12 cellular contexts compared by ENCODE assay signal in the genomic region with DNA sequence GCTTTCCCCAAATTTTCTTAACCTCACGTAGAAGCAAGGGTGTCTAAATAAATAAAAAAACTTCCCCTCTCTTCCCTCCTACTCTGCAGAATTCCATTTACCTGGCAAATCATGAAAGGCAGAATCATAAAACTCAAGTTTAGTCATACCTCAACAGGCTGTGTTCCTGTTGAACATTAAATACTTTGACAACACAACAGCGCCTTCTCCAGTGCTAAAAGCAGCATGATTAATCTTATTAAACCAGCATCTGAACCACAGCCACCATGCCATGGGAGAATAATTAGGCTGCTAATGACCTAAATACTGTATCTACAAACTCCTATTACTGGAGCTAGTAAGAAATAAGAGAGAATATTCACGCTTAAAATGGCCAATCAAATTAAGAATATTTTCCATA.
DNase-seq lines count a peak whose midpoint lies in the region; ATAC-seq and TF ChIP-seq lines count a peak whose summit lies in the region.
"Had no signal": no experiment of that assay in that cellular context is flagged by ENCODE, and none has a peak within 500 bp of the region (broad histone marks: within the 10 kb centered on the region; RNA-seq: fewer than 3 reads in every experiment).

No MANE protein-coding gene starts in this region.

- intact Hi-C loops in heart left ventricle (cut with DNase I) (loop anchor here in 2 of 10 donors (5.0 to 10.0 kb wide), 3 partner anchors 96 to 324 kb away; no protein-coding TSS in a partner anchor), left ventricle myocardium superior (cut with micrococcal nuclease) (loop anchor here (10.0 kb wide), 2 partner anchors 64 to 114 kb away; no protein-coding TSS in a partner anchor)

- TF ChIP-seq POLR2A in heart left ventricle (IDR thresholded peaks at IDR 0.05), result no peak

- H3K9me3 ChIP-seq in heart left ventricle (no peaks in the 10 kb centered on the region), RWPE2 (ENCODE audit: severe bottlenecking) (no peaks in the 10 kb centered on the region)

- H3K4me1 ChIP-seq in heart left ventricle (peaks cover 0 to 44% (median 13%) of the 10 kb centered on the region in 12 donors), RWPE2 (ENCODE audit: insufficient read depth, poor library complexity, severe bottlenecking) (peaks cover 35% of the 10 kb centered on the region), foreskin keratinocyte (peaks cover 24% of the 10 kb centered on the region)

- ATAC-seq in heart left ventricle, result peak in 2 of 4 donors; percentile 20 to 30
- no peak for ATAC-seq in left ventricle myocardium superior
- peak; percentile 49; the same call in 2 of the 3 replicates for ATAC-seq in RWPE2 (ENCODE audit: low read depth)
- ATAC-seq in foreskin keratinocyte, result peak; percentile 55
- ATAC-seq: K562 had no signal

- H3K27me3 ChIP-seq in heart left ventricle, result no peaks in the 10 kb centered on the region
- H3K27me3 ChIP-seq in RWPE2 (ENCODE audit: insufficient read depth, poor library complexity, severe bottlenecking), result no peaks in the 10 kb centered on the region
- no peaks in the 10 kb centered on the region for H3K27me3 ChIP-seq in foreskin keratinocyte

- TF ChIP-seq CTCF in heart left ventricle (IDR thresholded peaks at IDR 0.05) (peak in 4 of 12 donors; percentile 6 to 24 (median 20)), RWPE2 (IDR thresholded peaks at IDR 0.05; ENCODE audit: poor library complexity, severe bottlenecking) (peak; percentile 54), foreskin keratinocyte (conservative IDR thresholded peaks at IDR 0.05) (peak; percentile 76), retinal pigment epithelial cell (conservative IDR thresholded peaks at IDR 0.05; ENCODE audit: low read depth, low read length) (peak; percentile 39)

- H3K36me3 ChIP-seq in heart left ventricle (no peaks in the 10 kb centered on the region), RWPE2 (ENCODE audit: low read depth) (no peaks in the 10 kb centered on the region)

- H3K4me3 ChIP-seq in heart left ventricle (no peak overlapping the region), RWPE2 (ENCODE audit: severe bottlenecking) (no peak overlapping the region), retinal pigment epithelial cell (ENCODE audit: low read length) (no peak overlapping the region)
- H3K4me3 ChIP-seq: K562 had no signal

- 40 to 53% (median 51%) methylated on average over 3 of the region's 3 CpGs for WGBS in heart left ventricle, 4 donors

- DNase-seq in heart left ventricle, result no peak
- DNase-seq in left ventricle myocardium superior, result no peak
- DNase-seq in RWPE2 (ENCODE audit: low spot score), result no peak
- peak in 1 of 2 donors; percentile 48 for DNase-seq in foreskin keratinocyte
- DNase-seq in retinal pigment epithelial cell (ENCODE audit: low read depth), result peak; percentile 56
- DNase-seq in activated effector memory CD4-positive, alpha-beta T cell treated with anti-CD3 and anti-CD28 coated beads, Interleukin-2, amount 50 U/mL, for 16 hours, result no peak
- DNase-seq in LoVo (ENCODE audit: low spot score), result no peak
- no peak for DNase-seq in pons (ENCODE audit: low spot score)
- DNase-seq: activated naive CD8-positive, alpha-beta T cell treated with anti-CD3 and anti-CD28 coated beads, Interleukin-2, amount 10 ng/mL, durations not matched to agents 7 days and 5 days; NCI-H2081 treated with DMSO at 0.1 percent for 48 hours had no signal

- H3K27ac ChIP-seq in heart left ventricle (peak overlapping the region in 10 of 12 donors; percentile 53 to 97 (median 86)), RWPE2 (ENCODE audit: poor library complexity, severe bottlenecking) (no peak overlapping the region), foreskin keratinocyte (no peak overlapping the region)
- H3K27ac ChIP-seq: RWPE1 had no signal

Comparison
In these comparisons a context has a peak if more than half of its experiments do, and no peak if none do; other contexts are left out.
1. H3K27ac ChIP-seq: peak in heart left ventricle (10 of 12); none in RWPE2 (single experiment) and foreskin keratinocyte (single experiment).